Comparison of ENCODE assay signal across 11 cellular contexts in the genomic region with DNA sequence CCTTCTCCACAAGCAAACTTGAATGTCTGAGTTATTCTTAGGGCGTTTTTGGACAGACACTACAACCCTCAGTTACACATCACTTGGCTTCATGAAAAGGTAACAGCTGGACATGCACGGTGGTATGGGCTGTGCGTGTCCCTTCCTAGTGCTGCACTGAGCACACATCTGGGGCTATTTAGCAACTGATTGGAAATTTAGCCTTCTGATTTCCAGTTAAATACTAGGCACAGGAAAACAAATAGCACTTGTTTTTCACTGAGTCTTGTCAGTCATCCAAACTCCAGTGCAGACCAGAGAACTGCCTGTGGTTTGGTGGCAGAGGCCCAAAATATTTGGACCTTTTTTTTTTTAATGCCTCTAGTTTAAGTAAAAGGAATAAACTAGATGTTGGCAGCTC.
DNase-seq lines count a peak whose midpoint lies in the region; TF ChIP-seq lines count a peak whose summit lies in the region.
"Had no signal": no experiment of that assay in that cellular context is flagged by ENCODE, and none has a peak within 500 bp of the region (broad histone marks: within the 10 kb centered on the region; RNA-seq: fewer than 3 reads in every experiment).

No MANE protein-coding gene starts in this region.

- no peak overlapping the region for H3K27ac Mint-ChIP-seq in endodermal cell
- H3K27ac Mint-ChIP-seq: T-helper 17 cell had no signal

- H3K9me3 ChIP-seq in liver (ENCODE audit: control insufficient read depth in 4 of 4, low read length in 3 of 4) (no peaks in the 10 kb centered on the region), endodermal cell (ENCODE audit: control insufficient read depth, low read length) (peaks cover 19% of the 10 kb centered on the region)

- H3K4me1 Mint-ChIP-seq in endodermal cell: no peaks in the 10 kb centered on the region

- peak overlapping the region; percentile 57 to 89 for H3K27ac ChIP-seq in liver (ENCODE audit: low read depth in 1 of 2, low read length in 2 of 2)
- peak overlapping the region; percentile 5 for H3K27ac ChIP-seq in substantia nigra (ENCODE audit: low read depth, low read length, poor library complexity, severe bottlenecking)
- no peak overlapping the region for H3K27ac ChIP-seq in endodermal cell (ENCODE audit: low read depth, low read length)

- H3K4me1 ChIP-seq in liver (ENCODE audit: control insufficient read depth in 4 of 4, insufficient read depth in 4 of 4, low read length in 3 of 4) (peaks cover 7 to 39% (median 29%) of the 10 kb centered on the region in 4 donors), endodermal cell (ENCODE audit: control insufficient read depth, insufficient read depth, low read length) (no peaks in the 10 kb centered on the region)

- 19% methylated on average over 3 of the region's 3 CpGs for WGBS in liver
- 92 to 94% methylated on average over 3 of the region's 3 CpGs for WGBS in endodermal cell (ENCODE audit: insufficient coverage in 1 of 2, insufficient read length in 1 of 2), 2 experiments

- peak; percentile 57 to 63 for TF ChIP-seq RAD21 in liver (IDR thresholded peaks at IDR 0.05)

- H3K9ac ChIP-seq in liver (ENCODE audit: low read depth in 1 of 2, low read length in 2 of 2) (peak overlapping the region in 1 of 2 donors; percentile 62), endodermal cell (ENCODE audit: extremely low read depth, low read length, poor library complexity, severe bottlenecking) (no peak overlapping the region)

- peaks cover 15% of the 10 kb centered on the region for H3K9me3 Mint-ChIP-seq in endodermal cell

- H3K27me3 ChIP-seq in liver (ENCODE audit: control insufficient read depth in 4 of 4, insufficient read depth in 4 of 4, low read length in 3 of 4) (no peaks in the 10 kb centered on the region), endodermal cell (ENCODE audit: control insufficient read depth, insufficient read depth, low read length, poor library complexity, severe bottlenecking) (no peaks in the 10 kb centered on the region)

- DNase-seq in NCI-H1092 (lab: John Stamatoyannopoulos, UW) (peak; percentile 5), dermis microvascular lymphatic vessel endothelial cell (ENCODE audit: low read depth in 2 of 2) (peak; percentile 44 to 67), substantia nigra (lab: John Stamatoyannopoulos, UW) (peak in 12 of 49 donors; percentile 3 to 37 (median 24)), endodermal cell (no peak), NCI-H524 (lab: John Stamatoyannopoulos, UW) (no peak), NCI-H510A (lab: John Stamatoyannopoulos, UW) (no peak)
- DNase-seq in stimulated activated CD8-positive, alpha-beta memory T cell treated with anti-CD3 and anti-CD28 coated beads, Interleukin-4, amount 100 ng/mL, for 48 hours: no peak
- DNase-seq: effector memory CD4-positive, alpha-beta T cell; NCI-H345; T-helper 17 cell had no signal

- no peaks in the 10 kb centered on the region for H3K27me3 Mint-ChIP-seq in endodermal cell (ENCODE audit: insufficient read depth)
- H3K27me3 Mint-ChIP-seq: T-helper 17 cell had no signal

- H3K36me3 Mint-ChIP-seq in endodermal cell (ENCODE audit: low read depth): peaks cover 12% of the 10 kb centered on the region

- no peak overlapping the region for H3K4me3 Mint-ChIP-seq in endodermal cell
- H3K4me3 Mint-ChIP-seq: T-helper 17 cell had no signal

- H3K4me3 ChIP-seq in liver (ENCODE audit: low read depth in 1 of 3, low read length in 3 of 3) (no peak overlapping the region), endodermal cell (ENCODE audit: low read length) (no peak overlapping the region)

- TF ChIP-seq CTCF in liver (IDR thresholded peaks at IDR 0.05; ENCODE audit: low read depth, low read length, missing input control) (no peak), endodermal cell (conservative IDR thresholded peaks at IDR 0.05) (no peak)

- H3K36me3 ChIP-seq in liver (ENCODE audit: control insufficient read depth in 4 of 4, insufficient read depth in 3 of 4, low read depth in 1 of 4, low read length in 3 of 4): no peaks in the 10 kb centered on the region
- no peaks in the 10 kb centered on the region for H3K36me3 ChIP-seq in endodermal cell (ENCODE audit: control insufficient read depth, insufficient read depth, low read length)

TF ChIP-seq in liver, 16 proteins besides CTCF, POLR2A, EP300 and RAD21:
- TF ChIP-seq, protein P1, sequence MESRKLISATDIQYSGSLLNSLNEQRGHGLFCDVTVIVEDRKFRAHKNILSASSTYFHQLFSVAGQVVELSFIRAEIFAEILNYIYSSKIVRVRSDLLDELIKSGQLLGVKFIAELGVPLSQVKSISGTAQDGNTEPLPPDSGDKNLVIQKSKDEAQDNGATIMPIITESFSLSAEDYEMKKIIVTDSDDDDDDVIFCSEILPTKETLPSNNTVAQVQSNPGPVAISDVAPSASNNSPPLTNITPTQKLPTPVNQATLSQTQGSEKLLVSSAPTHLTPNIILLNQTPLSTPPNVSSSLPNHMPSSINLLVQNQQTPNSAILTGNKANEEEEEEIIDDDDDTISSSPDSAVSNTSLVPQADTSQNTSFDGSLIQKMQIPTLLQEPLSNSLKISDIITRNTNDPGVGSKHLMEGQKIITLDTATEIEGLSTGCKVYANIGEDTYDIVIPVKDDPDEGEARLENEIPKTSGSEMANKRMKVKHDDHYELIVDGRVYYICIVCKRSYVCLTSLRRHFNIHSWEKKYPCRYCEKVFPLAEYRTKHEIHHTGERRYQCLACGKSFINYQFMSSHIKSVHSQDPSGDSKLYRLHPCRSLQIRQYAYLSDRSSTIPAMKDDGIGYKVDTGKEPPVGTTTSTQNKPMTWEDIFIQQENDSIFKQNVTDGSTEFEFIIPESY (IDR thresholded peaks at IDR 0.05): peak; percentile 68
- peak in 1 of 2 donors; percentile 23 for TF ChIP-seq GABPA (IDR thresholded peaks at IDR 0.05 in 1 of 2, conservative IDR thresholded peaks at IDR 0.05 in 1 of 2)
- TF ChIP-seq, protein P2, sequence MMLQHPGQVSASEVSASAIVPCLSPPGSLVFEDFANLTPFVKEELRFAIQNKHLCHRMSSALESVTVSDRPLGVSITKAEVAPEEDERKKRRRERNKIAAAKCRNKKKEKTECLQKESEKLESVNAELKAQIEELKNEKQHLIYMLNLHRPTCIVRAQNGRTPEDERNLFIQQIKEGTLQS (IDR thresholded peaks at IDR 0.05): no peak
- TF ChIP-seq, protein P3, sequence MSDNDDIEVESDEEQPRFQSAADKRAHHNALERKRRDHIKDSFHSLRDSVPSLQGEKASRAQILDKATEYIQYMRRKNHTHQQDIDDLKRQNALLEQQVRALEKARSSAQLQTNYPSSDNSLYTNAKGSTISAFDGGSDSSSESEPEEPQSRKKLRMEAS (IDR thresholded peaks at IDR 0.05): peak; percentile 87
- TF ChIP-seq SP1 (IDR thresholded peaks at IDR 0.05): peak; percentile 75
- no peak for TF ChIP-seq TAF1 (conservative IDR thresholded peaks at IDR 0.05)
- TF ChIP-seq, protein P4, sequence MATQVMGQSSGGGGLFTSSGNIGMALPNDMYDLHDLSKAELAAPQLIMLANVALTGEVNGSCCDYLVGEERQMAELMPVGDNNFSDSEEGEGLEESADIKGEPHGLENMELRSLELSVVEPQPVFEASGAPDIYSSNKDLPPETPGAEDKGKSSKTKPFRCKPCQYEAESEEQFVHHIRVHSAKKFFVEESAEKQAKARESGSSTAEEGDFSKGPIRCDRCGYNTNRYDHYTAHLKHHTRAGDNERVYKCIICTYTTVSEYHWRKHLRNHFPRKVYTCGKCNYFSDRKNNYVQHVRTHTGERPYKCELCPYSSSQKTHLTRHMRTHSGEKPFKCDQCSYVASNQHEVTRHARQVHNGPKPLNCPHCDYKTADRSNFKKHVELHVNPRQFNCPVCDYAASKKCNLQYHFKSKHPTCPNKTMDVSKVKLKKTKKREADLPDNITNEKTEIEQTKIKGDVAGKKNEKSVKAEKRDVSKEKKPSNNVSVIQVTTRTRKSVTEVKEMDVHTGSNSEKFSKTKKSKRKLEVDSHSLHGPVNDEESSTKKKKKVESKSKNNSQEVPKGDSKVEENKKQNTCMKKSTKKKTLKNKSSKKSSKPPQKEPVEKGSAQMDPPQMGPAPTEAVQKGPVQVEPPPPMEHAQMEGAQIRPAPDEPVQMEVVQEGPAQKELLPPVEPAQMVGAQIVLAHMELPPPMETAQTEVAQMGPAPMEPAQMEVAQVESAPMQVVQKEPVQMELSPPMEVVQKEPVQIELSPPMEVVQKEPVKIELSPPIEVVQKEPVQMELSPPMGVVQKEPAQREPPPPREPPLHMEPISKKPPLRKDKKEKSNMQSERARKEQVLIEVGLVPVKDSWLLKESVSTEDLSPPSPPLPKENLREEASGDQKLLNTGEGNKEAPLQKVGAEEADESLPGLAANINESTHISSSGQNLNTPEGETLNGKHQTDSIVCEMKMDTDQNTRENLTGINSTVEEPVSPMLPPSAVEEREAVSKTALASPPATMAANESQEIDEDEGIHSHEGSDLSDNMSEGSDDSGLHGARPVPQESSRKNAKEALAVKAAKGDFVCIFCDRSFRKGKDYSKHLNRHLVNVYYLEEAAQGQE (IDR thresholded peaks at IDR 0.05): peak; percentile 74
- peak; percentile 67 to 92 for TF ChIP-seq RXRA (IDR thresholded peaks at IDR 0.05)
- TF ChIP-seq FOXA2 (IDR thresholded peaks at IDR 0.05): peak; percentile 65
- TF ChIP-seq HNF4A (conservative IDR thresholded peaks at IDR 0.05): peak; percentile 53 to 77
- TF ChIP-seq JUND (IDR thresholded peaks at IDR 0.05): peak; percentile 36 to 64
- peak; percentile 39 for TF ChIP-seq FOXA1 (IDR thresholded peaks at IDR 0.05)
- TF ChIP-seq EGR1 (IDR thresholded peaks at IDR 0.05; ENCODE audit: low read depth in 2 of 2): peak; percentile 54 to 91
- TF ChIP-seq HNF4G (IDR thresholded peaks at IDR 0.05): no peak
- peak; percentile 36 for TF ChIP-seq YY1 (IDR thresholded peaks at IDR 0.05)
- TF ChIP-seq NR2F2 (IDR thresholded peaks at IDR 0.05): no peak
TF ChIP-seq in liver: peak in this region for 12.

Comparison
In these comparisons a context has a peak if more than half of its experiments do, and no peak if none do; other contexts are left out.
1. DNase-seq: peak in NCI-H1092 (single experiment) and dermis microvascular lymphatic vessel endothelial cell (2 of 2); none in endodermal cell (single experiment), stimulated activated CD8-positive, alpha-beta memory T cell treated with anti-CD3 and anti-CD28 coated beads, Interleukin-4, amount 100 ng/mL, for 48 hours (single experiment), NCI-H524 (0 of 2) and NCI-H510A (single experiment).